ENCODE assay signal across 1 cellular context in the genomic region with DNA sequence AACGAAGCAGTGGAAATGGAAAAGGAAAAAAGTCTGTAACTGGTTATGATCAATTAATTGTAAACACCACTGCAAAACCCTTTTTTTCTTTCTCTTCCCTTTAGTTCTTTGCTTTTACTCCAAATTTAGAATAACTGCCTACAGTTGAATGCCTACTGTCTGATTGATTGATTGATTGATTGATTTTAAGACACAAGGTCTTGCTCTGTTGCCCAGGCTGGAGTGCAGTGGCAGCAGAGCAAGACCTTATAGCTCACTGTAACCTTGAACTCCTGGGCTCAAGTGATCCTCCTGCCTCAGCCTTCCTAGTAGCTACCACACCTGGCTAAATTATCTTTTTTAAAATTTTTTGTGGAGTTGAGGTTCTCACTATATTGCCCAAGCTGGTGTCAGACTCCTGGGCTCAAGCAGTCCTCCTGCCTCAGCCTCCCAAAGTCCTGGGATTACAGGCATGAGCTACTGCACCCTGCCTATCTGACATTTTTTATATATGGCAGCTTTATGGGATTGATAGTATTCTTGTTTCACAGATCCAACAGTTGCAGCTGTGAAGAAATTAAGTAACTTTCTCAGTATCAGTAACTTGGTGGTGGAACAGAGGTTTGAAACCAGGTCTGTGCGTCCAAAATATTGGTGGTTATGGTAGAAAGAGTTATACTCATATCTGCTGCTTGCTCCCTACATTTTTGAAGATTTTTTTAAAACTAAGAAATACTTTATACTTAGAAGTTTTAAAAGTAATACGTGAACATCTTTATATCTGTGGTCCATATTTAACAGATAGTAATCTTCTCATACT.
TF ChIP-seq lines count a peak whose summit lies in the region.

No MANE protein-coding gene starts in this region.

TF ChIP-seq in WTC11, 78 proteins besides CTCF, POLR2A, EP300 and RAD21 (continued from another document):
- TF ChIP-seq, protein P1, sequence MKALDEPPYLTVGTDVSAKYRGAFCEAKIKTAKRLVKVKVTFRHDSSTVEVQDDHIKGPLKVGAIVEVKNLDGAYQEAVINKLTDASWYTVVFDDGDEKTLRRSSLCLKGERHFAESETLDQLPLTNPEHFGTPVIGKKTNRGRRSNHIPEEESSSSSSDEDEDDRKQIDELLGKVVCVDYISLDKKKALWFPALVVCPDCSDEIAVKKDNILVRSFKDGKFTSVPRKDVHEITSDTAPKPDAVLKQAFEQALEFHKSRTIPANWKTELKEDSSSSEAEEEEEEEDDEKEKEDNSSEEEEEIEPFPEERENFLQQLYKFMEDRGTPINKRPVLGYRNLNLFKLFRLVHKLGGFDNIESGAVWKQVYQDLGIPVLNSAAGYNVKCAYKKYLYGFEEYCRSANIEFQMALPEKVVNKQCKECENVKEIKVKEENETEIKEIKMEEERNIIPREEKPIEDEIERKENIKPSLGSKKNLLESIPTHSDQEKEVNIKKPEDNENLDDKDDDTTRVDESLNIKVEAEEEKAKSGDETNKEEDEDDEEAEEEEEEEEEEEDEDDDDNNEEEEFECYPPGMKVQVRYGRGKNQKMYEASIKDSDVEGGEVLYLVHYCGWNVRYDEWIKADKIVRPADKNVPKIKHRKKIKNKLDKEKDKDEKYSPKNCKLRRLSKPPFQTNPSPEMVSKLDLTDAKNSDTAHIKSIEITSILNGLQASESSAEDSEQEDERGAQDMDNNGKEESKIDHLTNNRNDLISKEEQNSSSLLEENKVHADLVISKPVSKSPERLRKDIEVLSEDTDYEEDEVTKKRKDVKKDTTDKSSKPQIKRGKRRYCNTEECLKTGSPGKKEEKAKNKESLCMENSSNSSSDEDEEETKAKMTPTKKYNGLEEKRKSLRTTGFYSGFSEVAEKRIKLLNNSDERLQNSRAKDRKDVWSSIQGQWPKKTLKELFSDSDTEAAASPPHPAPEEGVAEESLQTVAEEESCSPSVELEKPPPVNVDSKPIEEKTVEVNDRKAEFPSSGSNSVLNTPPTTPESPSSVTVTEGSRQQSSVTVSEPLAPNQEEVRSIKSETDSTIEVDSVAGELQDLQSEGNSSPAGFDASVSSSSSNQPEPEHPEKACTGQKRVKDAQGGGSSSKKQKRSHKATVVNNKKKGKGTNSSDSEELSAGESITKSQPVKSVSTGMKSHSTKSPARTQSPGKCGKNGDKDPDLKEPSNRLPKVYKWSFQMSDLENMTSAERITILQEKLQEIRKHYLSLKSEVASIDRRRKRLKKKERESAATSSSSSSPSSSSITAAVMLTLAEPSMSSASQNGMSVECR (CRISPR knock-in tag; IDR thresholded peaks at IDR 0.05; ENCODE audit: borderline replicate concordance), result no peak
- no peak for TF ChIP-seq TP53 (CRISPR knock-in tag; IDR thresholded peaks at IDR 0.05)
